Comparison of ENCODE assay signal across 8 cellular contexts in genomic region chr19:19472106-19472505, GRCh38. TPM values are rescaled to one million over a fixed set of nuclear protein-coding genes. Genes with fewer than 3 reads are reported as not detected.
DNase-seq lines count a peak whose midpoint lies in the region; ATAC-seq and TF ChIP-seq lines count a peak whose summit lies in the region.
"Not testable (repeated sequence)": the region's sequence is repeated elsewhere in the genome, so short reads cannot be mapped to it uniquely, and the experiment has no call there.

No MANE protein-coding gene starts in this region.

- TF ChIP-seq CTCF in HFFc6 (IDR thresholded peaks at IDR 0.05); activated CD8-positive, alpha-beta T cell treated with anti-CD3 and anti-CD28 coated beads for 36 hours (IDR thresholded peaks at IDR 0.05); fibroblast of the aortic adventitia (IDR thresholded peaks at IDR 0.05; ENCODE audit: insufficient read depth, low read length); natural killer cell (IDR thresholded peaks at IDR 0.05): not testable (repeated sequence)

- peaks cover 21% of the 10 kb centered on the region for H3K36me3 ChIP-seq in CD4-positive, alpha-beta memory T cell (ENCODE audit: insufficient read depth, low read length)

- ATAC-seq in activated CD8-positive, alpha-beta T cell treated with anti-CD3 and anti-CD28 coated beads for 36 hours; natural killer cell; stimulated activated naive B cell treated with anti-CD40 and anti-IgM and Interleukin-4, amounts not matched to agents 10 μg/mL and 1 μg/mL and 100 μg/mL, for 72 hours (replicated peaks): not testable (repeated sequence)

- intact Hi-C loops in CD4-positive, alpha-beta memory T cell (cut with micrococcal nuclease); activated CD8-positive, alpha-beta T cell treated with anti-CD3 and anti-CD28 coated beads for 36 hours (cut with micrococcal nuclease); natural killer cell (cut with micrococcal nuclease): not testable (repeated sequence)

- peaks cover 25 to 45% of the 10 kb centered on the region in 2 donors for H3K36me3 Mint-ChIP-seq in CD4-positive, alpha-beta memory T cell
- peaks cover 24% of the 10 kb centered on the region for H3K36me3 Mint-ChIP-seq in HFFc6 (ENCODE audit: low read depth)
- peaks cover 59% of the 10 kb centered on the region for H3K36me3 Mint-ChIP-seq in T-helper 2 cell treated with Interferon-gamma antibody and Interleukin-4, amounts not matched to agents 5 μg/mL and 100 μg/mL, for 36 hours (ENCODE audit: low read depth)
- H3K36me3 Mint-ChIP-seq in activated CD8-positive, alpha-beta T cell treated with anti-CD3 and anti-CD28 coated beads for 36 hours (ENCODE audit: low read depth), result peaks cover 60% of the 10 kb centered on the region
- peaks cover 62% of the 10 kb centered on the region for H3K36me3 Mint-ChIP-seq in activated naive CD4-positive, alpha-beta T cell treated with anti-CD3 and anti-CD28 coated beads, Interleukin-2, amount 10 ng/mL, durations not matched to agents 7 days and 5 days
- H3K36me3 Mint-ChIP-seq in natural killer cell, result peaks cover 18% of the 10 kb centered on the region
- peaks cover 19 to 78% of the 10 kb centered on the region in 2 donors for H3K36me3 Mint-ChIP-seq in stimulated activated naive B cell treated with anti-CD40 and anti-IgM and Interleukin-4, amounts not matched to agents 10 μg/mL and 1 μg/mL and 100 μg/mL, for 72 hours

- CTCF ChIA-PET in CD4-positive, alpha-beta memory T cell (lab: Charles Lee; ENCODE audit: partially characterized antibody), result interaction anchor here (1.4 to 1.6 kb wide), 2 partner anchors 18 to 106 kb away, joined by 7 to 9 read pairs; no protein-coding TSS in a partner anchor
- CTCF ChIA-PET in activated CD8-positive, alpha-beta T cell treated with anti-CD3 and anti-CD28 coated beads for 36 hours (lab: Charles Lee); activated naive CD4-positive, alpha-beta T cell treated with anti-CD3 and anti-CD28 coated beads, Interleukin-2, amount 10 ng/mL, durations not matched to agents 7 days and 5 days (lab: Charles Lee): not testable (repeated sequence)

- H3K4me1 ChIP-seq in CD4-positive, alpha-beta memory T cell (ENCODE audit: insufficient read depth, low read length), result peaks cover 67% of the 10 kb centered on the region

- peak overlapping the region; percentile 77 to 94 (median 88) for H3K27ac Mint-ChIP-seq in CD4-positive, alpha-beta memory T cell
- H3K27ac Mint-ChIP-seq in HFFc6 (peak overlapping the region; percentile 9; the same call in 1 of the 2 replicates), natural killer cell (peak overlapping the region; percentile 82 to 84)
- H3K27ac Mint-ChIP-seq in T-helper 2 cell treated with Interferon-gamma antibody and Interleukin-4, amounts not matched to agents 5 μg/mL and 100 μg/mL, for 36 hours, result peak overlapping the region; percentile 75
- H3K27ac Mint-ChIP-seq in activated CD8-positive, alpha-beta T cell treated with anti-CD3 and anti-CD28 coated beads for 36 hours, result peak overlapping the region; percentile 76
- peak overlapping the region; percentile 85 for H3K27ac Mint-ChIP-seq in activated naive CD4-positive, alpha-beta T cell treated with anti-CD3 and anti-CD28 coated beads, Interleukin-2, amount 10 ng/mL, durations not matched to agents 7 days and 5 days
- H3K27ac Mint-ChIP-seq in stimulated activated naive B cell treated with anti-CD40 and anti-IgM and Interleukin-4, amounts not matched to agents 10 μg/mL and 1 μg/mL and 100 μg/mL, for 72 hours, result peak overlapping the region; percentile 73

- peaks cover 58 to 79% (median 67%) of the 10 kb centered on the region in 4 donors for H3K4me1 Mint-ChIP-seq in CD4-positive, alpha-beta memory T cell
- peaks cover 18% of the 10 kb centered on the region for H3K4me1 Mint-ChIP-seq in HFFc6 (ENCODE audit: low read depth)
- peaks cover 57% of the 10 kb centered on the region for H3K4me1 Mint-ChIP-seq in T-helper 2 cell treated with Interferon-gamma antibody and Interleukin-4, amounts not matched to agents 5 μg/mL and 100 μg/mL, for 36 hours (ENCODE audit: low read depth)
- H3K4me1 Mint-ChIP-seq in activated CD8-positive, alpha-beta T cell treated with anti-CD3 and anti-CD28 coated beads for 36 hours (ENCODE audit: low read depth), result peaks cover 59% of the 10 kb centered on the region
- peaks cover 68% of the 10 kb centered on the region for H3K4me1 Mint-ChIP-seq in activated naive CD4-positive, alpha-beta T cell treated with anti-CD3 and anti-CD28 coated beads, Interleukin-2, amount 10 ng/mL, durations not matched to agents 7 days and 5 days
- H3K4me1 Mint-ChIP-seq in natural killer cell, result peaks cover 63 to 73% of the 10 kb centered on the region in 2 donors
- H3K4me1 Mint-ChIP-seq in stimulated activated naive B cell treated with anti-CD40 and anti-IgM and Interleukin-4, amounts not matched to agents 10 μg/mL and 1 μg/mL and 100 μg/mL, for 72 hours, result peaks cover 49 to 56% of the 10 kb centered on the region in 2 donors

- H3K4me3 ChIP-seq in CD4-positive, alpha-beta memory T cell (ENCODE audit: low read length in 2 of 2); fibroblast of the aortic adventitia (ENCODE audit: low read depth, low read length): not testable (repeated sequence)

- peak overlapping the region; percentile 21 to 79 (median 72) for H3K4me3 Mint-ChIP-seq in CD4-positive, alpha-beta memory T cell
- not testable (repeated sequence) for H3K4me3 Mint-ChIP-seq in HFFc6; activated CD8-positive, alpha-beta T cell treated with anti-CD3 and anti-CD28 coated beads for 36 hours; activated naive CD4-positive, alpha-beta T cell treated with anti-CD3 and anti-CD28 coated beads, Interleukin-2, amount 10 ng/mL, durations not matched to agents 7 days and 5 days; stimulated activated naive B cell treated with anti-CD40 and anti-IgM and Interleukin-4, amounts not matched to agents 10 μg/mL and 1 μg/mL and 100 μg/mL, for 72 hours
- H3K4me3 Mint-ChIP-seq in T-helper 2 cell treated with Interferon-gamma antibody and Interleukin-4, amounts not matched to agents 5 μg/mL and 100 μg/mL, for 36 hours, result peak overlapping the region; percentile 14
- H3K4me3 Mint-ChIP-seq in natural killer cell, result peak overlapping the region; percentile 42

- H3K9me3 ChIP-seq in CD4-positive, alpha-beta memory T cell (ENCODE audit: control insufficient read depth in 1 of 2, low read length in 2 of 2), result peaks cover 5 to 10% of the 10 kb centered on the region in 2 donors

- H3K27ac ChIP-seq in CD4-positive, alpha-beta memory T cell (ENCODE audit: low read depth, low read length), result peak overlapping the region; percentile 8

- POLR2A ChIA-PET in CD4-positive, alpha-beta memory T cell (lab: Charles Lee; ENCODE audit: partially characterized antibody), result interaction anchor here (0.9 to 2.1 kb wide), 5 partner anchors 9 to 107 kb away, joined by 3 to 16 read pairs (median 4); partner anchors contain the start of gene GATAD2A
- POLR2A ChIA-PET in activated CD8-positive, alpha-beta T cell treated with anti-CD3 and anti-CD28 coated beads for 36 hours (lab: Charles Lee), result interaction anchor here (0.7 to 1.7 kb wide), 2 partner anchors 9 to 14 kb away, joined by 3 to 8 read pairs; no protein-coding TSS in a partner anchor

- peak in 3 of 5 donors; percentile 18 to 41 (median 38) for DNase-seq in CD4-positive, alpha-beta memory T cell
- not testable (repeated sequence) for DNase-seq in HFFc6; T-helper 2 cell treated with Interferon-gamma antibody and Interleukin-4, amounts not matched to agents 5 μg/mL and 100 μg/mL, for 36 hours (ENCODE audit: low spot score); activated CD8-positive, alpha-beta T cell treated with anti-CD3 and anti-CD28 coated beads for 36 hours; natural killer cell; stimulated activated naive B cell treated with anti-CD40 and anti-IgM and Interleukin-4, amounts not matched to agents 10 μg/mL and 1 μg/mL and 100 μg/mL, for 72 hours
- peak; percentile 38 for DNase-seq in activated naive CD4-positive, alpha-beta T cell treated with anti-CD3 and anti-CD28 coated beads, Interleukin-2, amount 10 ng/mL, durations not matched to agents 7 days and 5 days
- peak; percentile 26 for DNase-seq in fibroblast of the aortic adventitia (ENCODE audit: low read depth)

- peaks cover 0 to 16% (median 12%) of the 10 kb centered on the region in 8 donors for H3K9me3 Mint-ChIP-seq in CD4-positive, alpha-beta memory T cell
- peaks cover 18% of the 10 kb centered on the region for H3K9me3 Mint-ChIP-seq in HFFc6
- H3K9me3 Mint-ChIP-seq in T-helper 2 cell treated with Interferon-gamma antibody and Interleukin-4, amounts not matched to agents 5 μg/mL and 100 μg/mL, for 36 hours, result peaks cover 22% of the 10 kb centered on the region
- peaks cover 16% of the 10 kb centered on the region for H3K9me3 Mint-ChIP-seq in activated CD8-positive, alpha-beta T cell treated with anti-CD3 and anti-CD28 coated beads for 36 hours
- H3K9me3 Mint-ChIP-seq in activated naive CD4-positive, alpha-beta T cell treated with anti-CD3 and anti-CD28 coated beads, Interleukin-2, amount 10 ng/mL, durations not matched to agents 7 days and 5 days, result peaks cover 18% of the 10 kb centered on the region
- not testable (repeated sequence) for H3K9me3 Mint-ChIP-seq in natural killer cell; stimulated activated naive B cell treated with anti-CD40 and anti-IgM and Interleukin-4, amounts not matched to agents 10 μg/mL and 1 μg/mL and 100 μg/mL, for 72 hours

- H3K27me3 ChIP-seq in CD4-positive, alpha-beta memory T cell (ENCODE audit: insufficient read depth, low read length), result not testable (repeated sequence)

- H3K27me3 Mint-ChIP-seq in CD4-positive, alpha-beta memory T cell; HFFc6 (ENCODE audit: insufficient read depth); T-helper 2 cell treated with Interferon-gamma antibody and Interleukin-4, amounts not matched to agents 5 μg/mL and 100 μg/mL, for 36 hours (ENCODE audit: low read depth); activated CD8-positive, alpha-beta T cell treated with anti-CD3 and anti-CD28 coated beads for 36 hours; activated naive CD4-positive, alpha-beta T cell treated with anti-CD3 and anti-CD28 coated beads, Interleukin-2, amount 10 ng/mL, durations not matched to agents 7 days and 5 days; natural killer cell (ENCODE audit: low read depth in 2 of 2); stimulated activated naive B cell treated with anti-CD40 and anti-IgM and Interleukin-4, amounts not matched to agents 10 μg/mL and 1 μg/mL and 100 μg/mL, for 72 hours: not testable (repeated sequence)

RNA-seq across cellular contexts. Expression of gene TSSK6, which starts 43.2 kb away (rescaled TPM):
- 10 to 100 TPM in 1 of 2 experiments, 1 to 10 TPM in 1; 9.7 to 10.4 TPM for total RNA-seq in CD4-positive, alpha-beta memory T cell
- 1 to 10 TPM; 1.1 to 2.0 TPM for polyA plus RNA-seq in CD4-positive, alpha-beta memory T cell
- 1 to 10 TPM in 2 of 6 experiments, under 1 TPM in 4; 0.61 to 1.3 (median 0.92) TPM for total RNA-seq in HFFc6 (2021; fragmentation: NEBNext Ultra II Directional; extraction: Animal tissue kit (Norgen Biotek cat#: 25700))
- 1 to 10 TPM; 3.4 to 4.9 TPM for total RNA-seq in activated CD8-positive, alpha-beta T cell treated with anti-CD3 and anti-CD28 coated beads for 36 hours
- total RNA-seq in fibroblast of the aortic adventitia (ENCODE audit: low replicate concordance) (1.9 and 4.3 TPM in 2 replicates), natural killer cell (1 to 10 TPM; 2.2 to 2.5 (median 2.3) TPM)

RNA-seq across cellular contexts. Expression of gene NDUFA13, which starts 43.9 kb away (rescaled TPM):
- 100 to 1,000 TPM; 191 to 199 TPM for total RNA-seq in CD4-positive, alpha-beta memory T cell
- polyA plus RNA-seq in CD4-positive, alpha-beta memory T cell, result 100 to 1,000 TPM; 264 to 316 TPM
- 100 to 1,000 TPM; 266 to 393 (median 323) TPM for total RNA-seq in HFFc6 (2021; fragmentation: NEBNext Ultra II Directional; extraction: Animal tissue kit (Norgen Biotek cat#: 25700))
- total RNA-seq in activated CD8-positive, alpha-beta T cell treated with anti-CD3 and anti-CD28 coated beads for 36 hours, result 100 to 1,000 TPM; 298 to 310 TPM
- total RNA-seq in fibroblast of the aortic adventitia (ENCODE audit: low replicate concordance) (127 and 166 TPM in 2 replicates), natural killer cell (100 to 1,000 TPM; 165 to 191 (median 188) TPM)

RNA-seq across cellular contexts. Expression of gene YJEFN3, which starts 56.6 kb away (rescaled TPM):
- 10 to 100 TPM; 15.6 to 18.7 TPM for total RNA-seq in CD4-positive, alpha-beta memory T cell
- polyA plus RNA-seq in CD4-positive, alpha-beta memory T cell, result under 1 TPM in 1 of 2 donors, not detected in 1; 0.25 TPM
- total RNA-seq in HFFc6 (2021; fragmentation: NEBNext Ultra II Directional; extraction: Animal tissue kit (Norgen Biotek cat#: 25700)), result 1 to 10 TPM; 1.4 to 2.5 (median 2.0) TPM
- total RNA-seq in activated CD8-positive, alpha-beta T cell treated with anti-CD3 and anti-CD28 coated beads for 36 hours, result 1 to 10 TPM; 7.4 to 8.1 TPM
- total RNA-seq in fibroblast of the aortic adventitia (ENCODE audit: low replicate concordance) (0.45 and 1.4 TPM in 2 replicates), natural killer cell (1 to 10 TPM; 4.0 to 6.0 (median 4.3) TPM)

Comparison
In these comparisons a context has a peak if more than half of its experiments do, and no peak if none do; other contexts are left out.
1. H3K27ac Mint-ChIP-seq: peak in every context shown above with its lines; median percentile 88 in CD4-positive, alpha-beta memory T cell; 85 in activated naive CD4-positive, alpha-beta T cell treated with anti-CD3 and anti-CD28 coated beads, Interleukin-2, amount 10 ng/mL, durations not matched to agents 7 days and 5 days; 83 in natural killer cell; 76 in activated CD8-positive, alpha-beta T cell treated with anti-CD3 and anti-CD28 coated beads for 36 hours; 75 in T-helper 2 cell treated with Interferon-gamma antibody and Interleukin-4, amounts not matched to agents 5 μg/mL and 100 μg/mL, for 36 hours; 73 in stimulated activated naive B cell treated with anti-CD40 and anti-IgM and Interleukin-4, amounts not matched to agents 10 μg/mL and 1 μg/mL and 100 μg/mL, for 72 hours; 9 in HFFc6.